ENCODE assay signal across 1 cellular context in the genomic region with DNA sequence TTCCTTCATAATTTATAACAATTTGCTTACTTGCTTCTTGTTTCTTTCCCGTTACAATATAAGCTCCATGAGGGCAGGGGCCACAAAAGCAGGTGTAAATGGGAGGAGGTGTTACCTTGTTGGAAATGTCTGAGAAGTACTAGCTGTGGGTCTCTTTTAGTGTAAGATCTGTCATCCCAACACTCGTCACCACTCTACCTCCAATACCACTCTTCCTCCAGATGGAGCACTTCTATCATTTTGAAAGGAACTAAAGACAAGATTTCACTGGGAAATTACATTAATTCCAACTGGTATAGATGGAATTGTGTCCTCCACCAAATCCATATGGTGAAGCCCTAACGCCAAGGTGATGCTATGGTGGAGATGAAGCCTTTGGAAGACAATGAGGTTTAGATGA.
TF ChIP-seq lines count a peak whose summit lies in the region.

No MANE protein-coding gene starts in this region.

TF ChIP-seq in GM23338, 12 proteins besides CTCF, POLR2A, EP300 and RAD21 (continued from another document):
- TF ChIP-seq, protein P1, sequence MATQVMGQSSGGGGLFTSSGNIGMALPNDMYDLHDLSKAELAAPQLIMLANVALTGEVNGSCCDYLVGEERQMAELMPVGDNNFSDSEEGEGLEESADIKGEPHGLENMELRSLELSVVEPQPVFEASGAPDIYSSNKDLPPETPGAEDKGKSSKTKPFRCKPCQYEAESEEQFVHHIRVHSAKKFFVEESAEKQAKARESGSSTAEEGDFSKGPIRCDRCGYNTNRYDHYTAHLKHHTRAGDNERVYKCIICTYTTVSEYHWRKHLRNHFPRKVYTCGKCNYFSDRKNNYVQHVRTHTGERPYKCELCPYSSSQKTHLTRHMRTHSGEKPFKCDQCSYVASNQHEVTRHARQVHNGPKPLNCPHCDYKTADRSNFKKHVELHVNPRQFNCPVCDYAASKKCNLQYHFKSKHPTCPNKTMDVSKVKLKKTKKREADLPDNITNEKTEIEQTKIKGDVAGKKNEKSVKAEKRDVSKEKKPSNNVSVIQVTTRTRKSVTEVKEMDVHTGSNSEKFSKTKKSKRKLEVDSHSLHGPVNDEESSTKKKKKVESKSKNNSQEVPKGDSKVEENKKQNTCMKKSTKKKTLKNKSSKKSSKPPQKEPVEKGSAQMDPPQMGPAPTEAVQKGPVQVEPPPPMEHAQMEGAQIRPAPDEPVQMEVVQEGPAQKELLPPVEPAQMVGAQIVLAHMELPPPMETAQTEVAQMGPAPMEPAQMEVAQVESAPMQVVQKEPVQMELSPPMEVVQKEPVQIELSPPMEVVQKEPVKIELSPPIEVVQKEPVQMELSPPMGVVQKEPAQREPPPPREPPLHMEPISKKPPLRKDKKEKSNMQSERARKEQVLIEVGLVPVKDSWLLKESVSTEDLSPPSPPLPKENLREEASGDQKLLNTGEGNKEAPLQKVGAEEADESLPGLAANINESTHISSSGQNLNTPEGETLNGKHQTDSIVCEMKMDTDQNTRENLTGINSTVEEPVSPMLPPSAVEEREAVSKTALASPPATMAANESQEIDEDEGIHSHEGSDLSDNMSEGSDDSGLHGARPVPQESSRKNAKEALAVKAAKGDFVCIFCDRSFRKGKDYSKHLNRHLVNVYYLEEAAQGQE (IDR thresholded peaks at IDR 0.05; ENCODE audit: unreplicated experiment): no peak
- TF ChIP-seq, protein P2, sequence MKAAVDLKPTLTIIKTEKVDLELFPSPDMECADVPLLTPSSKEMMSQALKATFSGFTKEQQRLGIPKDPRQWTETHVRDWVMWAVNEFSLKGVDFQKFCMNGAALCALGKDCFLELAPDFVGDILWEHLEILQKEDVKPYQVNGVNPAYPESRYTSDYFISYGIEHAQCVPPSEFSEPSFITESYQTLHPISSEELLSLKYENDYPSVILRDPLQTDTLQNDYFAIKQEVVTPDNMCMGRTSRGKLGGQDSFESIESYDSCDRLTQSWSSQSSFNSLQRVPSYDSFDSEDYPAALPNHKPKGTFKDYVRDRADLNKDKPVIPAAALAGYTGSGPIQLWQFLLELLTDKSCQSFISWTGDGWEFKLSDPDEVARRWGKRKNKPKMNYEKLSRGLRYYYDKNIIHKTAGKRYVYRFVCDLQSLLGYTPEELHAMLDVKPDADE (IDR thresholded peaks at IDR 0.05): no peak
- no peak for TF ChIP-seq STAT1 (IDR thresholded peaks at IDR 0.05; ENCODE audit: unreplicated experiment)
- TF ChIP-seq JUNB (IDR thresholded peaks at IDR 0.05; ENCODE audit: unreplicated experiment): no peak
- TF ChIP-seq NANOG (IDR thresholded peaks at IDR 0.05; ENCODE audit: borderline replicate concordance): no peak
- TF ChIP-seq CREB1 (CRISPR knock-in tag; IDR thresholded peaks at IDR 0.05; ENCODE audit: low read depth): no peak
- TF ChIP-seq ZNF331 (CRISPR knock-in tag; IDR thresholded peaks at IDR 0.05; ENCODE audit: low read depth): no peak
